ENCODE assay signal across 8 cellular contexts in genomic region chr11:62336949-62337681, GRCh38. TPM values are rescaled to one million over a fixed set of nuclear protein-coding genes. Genes with fewer than 3 reads are reported as not detected.
DNase-seq lines count a peak whose midpoint lies in the region; ATAC-seq and TF ChIP-seq lines count a peak whose summit lies in the region.

Gene ASRGL1 (plus strand): TSS chr11:62337448. CDS start chr11:62337978, 530 bp downstream.

- H3K4me1 ChIP-seq in SJSA1 (replicated peaks) (peaks cover 13% of the 10 kb centered on the region), neutrophil (ENCODE audit: control insufficient read depth in 1 of 2, insufficient read depth in 1 of 2, low read depth in 1 of 2, low read length in 1 of 2) (peaks cover 44 to 62% of the 10 kb centered on the region in 2 experiments), subcutaneous abdominal adipose tissue (ENCODE audit: control insufficient read depth in 5 of 5, insufficient read depth in 5 of 5, low read length in 5 of 5) (peaks cover 0 to 28% (median 16%) of the 10 kb centered on the region in 5 donors)

- H3K9me3 ChIP-seq in SJSA1 (replicated peaks): 0 out of 2 replicates have a peak, but pooled peaks cover 3% of the 10 kb centered on the region
- H3K9me3 ChIP-seq in neutrophil: no peaks in the 10 kb centered on the region
- H3K9me3 ChIP-seq in subcutaneous abdominal adipose tissue (ENCODE audit: control insufficient read depth in 5 of 5, low read length in 5 of 5): no peaks in the 10 kb centered on the region

- H3K4me1 Mint-ChIP-seq in activated naive CD4-positive, alpha-beta T cell treated with anti-CD3 and anti-CD28 coated beads for 36 hours (ENCODE audit: low read depth): peaks cover 9% of the 10 kb centered on the region

- H3K27ac Mint-ChIP-seq in activated naive CD4-positive, alpha-beta T cell treated with anti-CD3 and anti-CD28 coated beads for 36 hours: peak within 1 kb of the TSS; percentile 16

- ATAC-seq in GM18505 (IDR thresholded peaks at IDR 0.05; ENCODE audit: unreplicated experiment) (peak; percentile 62), HG03520 (IDR thresholded peaks at IDR 0.05; ENCODE audit: unreplicated experiment) (no peak)

- H3K27me3 Mint-ChIP-seq in activated naive CD4-positive, alpha-beta T cell treated with anti-CD3 and anti-CD28 coated beads for 36 hours (ENCODE audit: low read depth): peaks cover 7% of the 10 kb centered on the region

- peak within 1 kb of the TSS; percentile 83 for H3K4me3 Mint-ChIP-seq in activated naive CD4-positive, alpha-beta T cell treated with anti-CD3 and anti-CD28 coated beads for 36 hours

- H3K9ac ChIP-seq in subcutaneous abdominal adipose tissue (ENCODE audit: low read length in 5 of 5): peak within 1 kb of the TSS in 4 of 5 donors; percentile 52 to 83 (median 74)

- DNase-seq in LoVo (ENCODE audit: low spot score) (peak; percentile 94), SJSA1 (ENCODE audit: low read depth in 1 of 2, low spot score in 2 of 2) (peak; percentile 57 to 80), globus pallidus (ENCODE audit: low spot score) (peak; percentile 82)
- DNase-seq in activated naive CD4-positive, alpha-beta T cell treated with anti-CD3 and anti-CD28 coated beads for 36 hours: peak; percentile 75

- intact Hi-C loops in activated naive CD4-positive, alpha-beta T cell treated with anti-CD3 and anti-CD28 coated beads for 36 hours (cut with micrococcal nuclease): no loop called here

- H3K36me3 Mint-ChIP-seq in activated naive CD4-positive, alpha-beta T cell treated with anti-CD3 and anti-CD28 coated beads for 36 hours (ENCODE audit: low read depth): no peaks in the 10 kb centered on the region

- H3K9me3 Mint-ChIP-seq in activated naive CD4-positive, alpha-beta T cell treated with anti-CD3 and anti-CD28 coated beads for 36 hours: no peaks in the 10 kb centered on the region

- peak; percentile 27 for TF ChIP-seq CTCF in neutrophil (IDR thresholded peaks at IDR 0.05)

- H3K4me3 ChIP-seq in SJSA1 (peak within 1 kb of the TSS; percentile 49), neutrophil (ENCODE audit: low read depth in 1 of 2, low read length in 1 of 2) (peak within 1 kb of the TSS; percentile 75 to 88), subcutaneous abdominal adipose tissue (ENCODE audit: low read depth in 1 of 5, low read length in 5 of 5) (peak within 1 kb of the TSS; percentile 52 to 81 (median 77))

- no peaks in the 10 kb centered on the region for H3K36me3 ChIP-seq in SJSA1
- no peaks in the 10 kb centered on the region for H3K36me3 ChIP-seq in neutrophil
- no peaks in the 10 kb centered on the region for H3K36me3 ChIP-seq in subcutaneous abdominal adipose tissue (ENCODE audit: control insufficient read depth in 5 of 5, insufficient read depth in 5 of 5, low read length in 5 of 5)

- CTCF ChIA-PET in activated naive CD4-positive, alpha-beta T cell treated with anti-CD3 and anti-CD28 coated beads for 36 hours (lab: Charles Lee): interaction anchor here (1.4 to 4.2 kb wide), 3 partner anchors 43 to 57 kb away, joined by 3 to 24 read pairs (median 23); no protein-coding TSS in a partner anchor

- TF ChIP-seq POLR2A in GM18505 (IDR thresholded peaks at IDR 0.05; ENCODE audit: borderline replicate concordance, extremely low read depth, insufficient read depth, insufficient read length): no peak

- H3K27ac ChIP-seq in SJSA1 (no peak within 1 kb of the TSS), neutrophil (peak within 1 kb of the TSS; percentile 66), subcutaneous abdominal adipose tissue (ENCODE audit: low read depth, low read length) (no peak within 1 kb of the TSS)

- H3K27me3 ChIP-seq in SJSA1 (replicated peaks) (peaks cover 77% of the 10 kb centered on the region), neutrophil (no peaks in the 10 kb centered on the region), subcutaneous abdominal adipose tissue (ENCODE audit: control insufficient read depth in 5 of 5, insufficient read depth in 4 of 5, low read length in 5 of 5) (peaks cover 0 to 3% (median 0%) of the 10 kb centered on the region in 5 donors)

RNA-seq across cellular contexts. Expression of gene ASRGL1, which starts in this region (rescaled TPM):
- 0.81 and 4.8 TPM in 2 replicates for total RNA-seq in SJSA1 (2014; rRNA removed; shearing (Covaris generic))
- total RNA-seq in activated naive CD4-positive, alpha-beta T cell treated with anti-CD3 and anti-CD28 coated beads for 36 hours: 10 to 100 TPM in 1 of 2 experiments, 1 to 10 TPM in 1; 9.5 to 11.6 TPM
